8 cellular contexts compared by ENCODE assay signal in the genomic region with DNA sequence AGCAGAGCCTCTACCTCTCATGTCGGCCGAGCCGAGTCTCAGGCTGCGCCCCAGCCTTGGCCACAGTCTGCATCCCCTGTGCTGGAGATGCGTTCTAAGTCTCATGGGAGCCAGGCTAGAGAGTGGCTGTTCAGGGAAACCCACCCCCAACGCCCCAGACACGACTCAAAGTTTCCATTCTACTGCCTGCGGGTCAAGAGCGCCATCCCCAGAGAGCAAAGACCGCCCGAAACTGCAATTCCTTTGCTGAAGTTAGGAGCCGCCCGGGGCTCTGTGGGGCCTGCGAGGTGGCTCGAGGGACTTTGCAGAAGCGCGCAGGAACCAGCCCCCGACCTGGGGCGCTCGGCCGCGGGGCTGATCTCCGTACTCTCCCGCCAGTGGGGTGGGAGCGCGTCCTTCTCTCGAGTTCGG. TPM values are rescaled to one million over a fixed set of nuclear protein-coding genes. Genes with fewer than 3 reads are reported as not detected.
A peak's percentile ranks its signal among the peaks of the same experiment; 100 is the strongest.
DNase-seq lines count a peak whose midpoint lies in the region; ATAC-seq and TF ChIP-seq lines count a peak whose summit lies in the region.

No MANE protein-coding gene starts in this region.

- H3K9ac ChIP-seq in colonic mucosa (ENCODE audit: low read depth in 2 of 2, low read length in 2 of 2) (no peak overlapping the region), muscle layer of colon (ENCODE audit: low read length) (no peak overlapping the region)

- peak; percentile 51 for ATAC-seq in GM21423 (IDR thresholded peaks at IDR 0.05; ENCODE audit: unreplicated experiment)

- TF ChIP-seq CTCF in colonic mucosa (IDR thresholded peaks at IDR 0.05), result no peak

- intact Hi-C loops in colonic mucosa (cut with DNase I), result no loop called here

- H3K4me1 ChIP-seq in colonic mucosa, result no peaks in the 10 kb centered on the region
- H3K4me1 ChIP-seq in muscle layer of colon (ENCODE audit: insufficient read depth, low read length), result peaks cover 17% of the 10 kb centered on the region

- H3K9me3 ChIP-seq in colonic mucosa (no peaks in the 10 kb centered on the region), muscle layer of colon (ENCODE audit: low read length) (no peaks in the 10 kb centered on the region)

- DNase-seq in GF-D8 (lab: John Stamatoyannopoulos, UW) (peak; percentile 26), HuH-7 (ENCODE audit: low spot score) (peak; percentile 61), colonic mucosa (no peak), pons (ENCODE audit: low spot score) (no peak), NCI-H510A treated with DMSO at 0.1 percent for 48 hours (lab: John Stamatoyannopoulos, UW) (no peak), CD1c-positive myeloid dendritic cell (ENCODE audit: extremely low spot score) (no peak)

- H3K36me3 ChIP-seq in colonic mucosa, result no peaks in the 10 kb centered on the region
- no peaks in the 10 kb centered on the region for H3K36me3 ChIP-seq in muscle layer of colon (ENCODE audit: insufficient read depth, low read length)

- H3K27ac ChIP-seq in colonic mucosa, result no peak overlapping the region
- H3K27ac ChIP-seq in muscle layer of colon (ENCODE audit: low read depth, low read length), result peak overlapping the region; percentile 68

- H3K4me3 ChIP-seq in colonic mucosa, result peak overlapping the region; percentile 11
- H3K4me3 ChIP-seq in muscle layer of colon (ENCODE audit: low read depth in 1 of 2, low read length in 2 of 2), result peak overlapping the region in 1 of 2 donors; percentile 30

- H3K27me3 ChIP-seq in colonic mucosa (no peaks in the 10 kb centered on the region), muscle layer of colon (ENCODE audit: control insufficient read depth in 1 of 2, insufficient read depth in 2 of 2, low read length in 2 of 2) (peaks cover 0 to 4% of the 10 kb centered on the region in 2 donors)

RNA-seq across cellular contexts. Expression of gene ELF4, which starts 10.0 kb away (rescaled TPM):
- 10 to 100 TPM; 30.6 to 42.4 TPM for total RNA-seq in colonic mucosa

RNA-seq across cellular contexts. Expression of gene AIFM1, which starts 45.3 kb away (rescaled TPM):
- 10 to 100 TPM; 85.2 to 89.0 TPM for total RNA-seq in colonic mucosa

RNA-seq across cellular contexts. Expression of gene RAB33A, which starts 51.4 kb away (rescaled TPM):
- total RNA-seq in colonic mucosa, result under 1 TPM in 1 of 2 donors, not detected in 1; 0.50 TPM

Comparison
In these comparisons a context has a peak if more than half of its experiments do, and no peak if none do; other contexts are left out.
1. DNase-seq: peak in GF-D8 (single experiment) and HuH-7 (single experiment); none in colonic mucosa (single experiment), pons (single experiment), NCI-H510A treated with DMSO at 0.1 percent for 48 hours (single experiment) and CD1c-positive myeloid dendritic cell (single experiment).